ENCODE assay signal across 13 cellular contexts in genomic region chr2:158724803-158725271, GRCh38.
DNase-seq lines count a peak whose midpoint lies in the region; ATAC-seq and TF ChIP-seq lines count a peak whose summit lies in the region.
"Had no signal": no experiment of that assay in that cellular context is flagged by ENCODE, and none has a peak within 500 bp of the region (broad histone marks: within the 10 kb centered on the region; RNA-seq: fewer than 3 reads in every experiment).

No MANE protein-coding gene starts in this region.

- H3K27ac Mint-ChIP-seq in CD8-positive, alpha-beta T cell, result no peak overlapping the region
- H3K27ac Mint-ChIP-seq: memory B cell had no signal

- H3K9me3 Mint-ChIP-seq in CD8-positive, alpha-beta T cell, result no peaks in the 10 kb centered on the region
- H3K9me3 Mint-ChIP-seq: memory B cell had no signal

- H3K4me1 Mint-ChIP-seq in CD8-positive, alpha-beta T cell (ENCODE audit: low read depth), result no peaks in the 10 kb centered on the region
- H3K4me1 Mint-ChIP-seq: memory B cell had no signal

- TF ChIP-seq CTCF in CD8-positive, alpha-beta T cell (IDR thresholded peaks at IDR 0.05), result no peak
- TF ChIP-seq CTCF in GM13977 (IDR thresholded peaks at IDR 0.05; ENCODE audit: extremely low read depth, insufficient read depth, missing control alignments), result no peak

- peak; percentile 29 for ATAC-seq in sciatic nerve
- no peak for ATAC-seq in GM19463 (IDR thresholded peaks at IDR 0.05; ENCODE audit: unreplicated experiment)
- ATAC-seq in CD8-positive, alpha-beta T cell, result no peak
- ATAC-seq: psoas muscle had no signal

- no peaks in the 10 kb centered on the region for H3K36me3 ChIP-seq in CD8-positive, alpha-beta T cell (ENCODE audit: insufficient read depth, low read length)
- H3K36me3 ChIP-seq: tibial nerve had no signal

- no peaks in the 10 kb centered on the region for H3K27me3 ChIP-seq in CD8-positive, alpha-beta T cell (ENCODE audit: insufficient read depth, low read length)

- no peak overlapping the region for H3K4me3 Mint-ChIP-seq in CD8-positive, alpha-beta T cell
- H3K4me3 Mint-ChIP-seq: memory B cell had no signal

- no peaks in the 10 kb centered on the region for H3K36me3 Mint-ChIP-seq in CD8-positive, alpha-beta T cell
- H3K36me3 Mint-ChIP-seq: memory B cell had no signal

- in situ Hi-C loops in GM13977 (cut with MboI; ENCODE audit: low pct_unique_long_range_greater_than_20kb, low sequenced_read_pairs, unreplicated experiment), result loop anchor here (25.0 kb wide), 1 partner anchor 688 kb away; no protein-coding TSS in a partner anchor

- POLR2A ChIA-PET in CD8-positive, alpha-beta T cell (lab: Charles Lee), result no interaction called here

- intact Hi-C loops in sciatic nerve (cut with DNase I), result no loop called here
- intact Hi-C loops in CD8-positive, alpha-beta T cell (cut with DNase I, micrococcal nuclease), result no loop called here

- DNase-seq in DMS 273 (lab: John Stamatoyannopoulos, UW; ENCODE audit: unreplicated experiment), result peak; percentile 53
- no peak for DNase-seq in DMS 273 treated with DMSO at 0.1 percent for 48 hours (lab: John Stamatoyannopoulos, UW)
- DNase-seq in NCI-H510A (lab: John Stamatoyannopoulos, UW), result peak; percentile 38
- DNase-seq in epithelial cell of prostate (ENCODE audit: low read depth, low spot score), result peak; percentile 24
- no peak for DNase-seq in sciatic nerve (ENCODE audit: low spot score)
- DNase-seq in CD8-positive, alpha-beta T cell, result no peak
- DNase-seq in GM13977 (ENCODE audit: low spot score), result no peak
- DNase-seq: NK-92 treated with Interleukin-12 subunit alpha and Interleukin-12 subunit beta, amount 100 ng/mL, for 24 hours; psoas muscle had no signal

- H3K9me3 ChIP-seq in CD8-positive, alpha-beta T cell (ENCODE audit: low read length), result no peaks in the 10 kb centered on the region
- H3K9me3 ChIP-seq: psoas muscle, tibial nerve had no signal

- H3K27ac ChIP-seq in epithelial cell of prostate, result peak overlapping the region; percentile 68
- no peak overlapping the region for H3K27ac ChIP-seq in CD8-positive, alpha-beta T cell (ENCODE audit: low read depth, low read length)
- H3K27ac ChIP-seq: KMS-11, psoas muscle, tibial nerve had no signal

- H3K4me3 ChIP-seq in CD8-positive, alpha-beta T cell (ENCODE audit: low read depth, low read length), result no peak overlapping the region
- H3K4me3 ChIP-seq: psoas muscle, tibial nerve had no signal

- H3K4me1 ChIP-seq in CD8-positive, alpha-beta T cell (ENCODE audit: insufficient read depth, low read length), result no peaks in the 10 kb centered on the region
- H3K4me1 ChIP-seq: psoas muscle had no signal

- peaks cover 4% of the 10 kb centered on the region for H3K27me3 Mint-ChIP-seq in CD8-positive, alpha-beta T cell (ENCODE audit: low read depth)

- CTCF ChIA-PET in CD8-positive, alpha-beta T cell (lab: Charles Lee), result no interaction called here

Comparison
In these comparisons a context has a peak if more than half of its experiments do, and no peak if none do; other contexts are left out.
1. DNase-seq: peak in DMS 273 (single experiment), NCI-H510A (single experiment) and epithelial cell of prostate (single experiment); none in DMS 273 treated with DMSO at 0.1 percent for 48 hours (single experiment), sciatic nerve (single experiment), CD8-positive, alpha-beta T cell (0 of 7) and GM13977 (single experiment).